In genomic region chr6:55443238-55444134, GRCh38 we compare ENCODE assay signal across 14 cellular contexts.
A peak's percentile ranks its signal among the peaks of the same experiment; 100 is the strongest.
DNase-seq lines count a peak whose midpoint lies in the region; ATAC-seq, FAIRE-seq and TF ChIP-seq lines count a peak whose summit lies in the region.
"Had no signal": no experiment of that assay in that cellular context is flagged by ENCODE, and none has a peak within 500 bp of the region (broad histone marks: within the 10 kb centered on the region; RNA-seq: fewer than 3 reads in every experiment).

No MANE protein-coding gene starts in this region.

- WGBS in pancreas, 2 donors: 39 to 45% methylated on average over 7 of the region's 7 CpGs

- H3K27me3 ChIP-seq in Panc1 (ENCODE audit: control insufficient read depth, insufficient read depth, low read length): no peaks in the 10 kb centered on the region
- no peaks in the 10 kb centered on the region for H3K27me3 ChIP-seq in pancreas

- CTCF ChIA-PET in Panc1 (lab: Charles Lee): interaction anchor here (0.6 to 0.7 kb wide), 2 partner anchors 408 to 498 kb away, joined by 4 to 8 read pairs; no protein-coding TSS in a partner anchor

- H3K36me3 ChIP-seq in Panc1 (ENCODE audit: control insufficient read depth, insufficient read depth, low read length) (no peaks in the 10 kb centered on the region), pancreas (no peaks in the 10 kb centered on the region)

- H3K27ac ChIP-seq in Panc1 (ENCODE audit: low read length): peak overlapping the region; percentile 83; the same call in 1 of the 2 replicates
- no peak overlapping the region for H3K27ac ChIP-seq in pancreas
- H3K27ac ChIP-seq: PC-9 had no signal

- FAIRE-seq in pancreas (lab: Jason Lieb, UNC) (peak; percentile 9), urothelium cell line (lab: Jason Lieb, UNC) (no peak)

- H3K4me3 ChIP-seq in Panc1 (ENCODE audit: low read depth in 2 of 2, low read length in 2 of 2): no peak overlapping the region
- no peak overlapping the region for H3K4me3 ChIP-seq in fibroblast of villous mesenchyme (ENCODE audit: low read depth, low read length)
- no peak overlapping the region for H3K4me3 ChIP-seq in pancreas
- H3K4me3 ChIP-seq: GM23338, PC-9 had no signal

- no peak for TF ChIP-seq CTCF in Panc1 (IDR thresholded peaks at IDR 0.05)
- no peak for TF ChIP-seq CTCF in fibroblast of villous mesenchyme (IDR thresholded peaks at IDR 0.05; ENCODE audit: insufficient read depth, low read depth, low read length)
- TF ChIP-seq CTCF in pancreas (IDR thresholded peaks at IDR 0.05): no peak

- H3K9me3 ChIP-seq in Panc1 (ENCODE audit: control insufficient read depth, insufficient read depth, low read depth, low read length): no peaks in the 10 kb centered on the region
- H3K9me3 ChIP-seq in pancreas: no peaks in the 10 kb centered on the region

- POLR2A ChIA-PET in Panc1 (lab: Charles Lee): no interaction called here

- intact Hi-C loops in Panc1 (cut with micrococcal nuclease; ENCODE audit: unreplicated experiment) (loop anchor here (2.0 to 10.0 kb wide), 5 partner anchors 163 to 851 kb away; no protein-coding TSS in a partner anchor), pancreas (cut with DNase I) (loop anchor here in 1 of 3 donors (10.0 kb wide), 2 partner anchors 441 to 511 kb away; no protein-coding TSS in a partner anchor)

- no TSS peak for BruUV-seq in Panc1 (replicated peaks; lab: Mats Ljungman, UMichigan)

- DNase-seq in DMS53 (lab: John Stamatoyannopoulos, UW) (peak; percentile 60), Panc1 (ENCODE audit: low read depth, low spot score) (no peak), fibroblast of villous mesenchyme (ENCODE audit: low read depth) (peak; percentile 3), pancreas (no peak), NCI-H345 (lab: John Stamatoyannopoulos, UW) (no peak), NCI-H446 treated with DMSO at 0.1 percent for 48 hours (lab: John Stamatoyannopoulos, UW) (no peak), urothelium cell line (ENCODE audit: low spot score) (no peak)
- DNase-seq: C1 segment of cervical spinal cord, NCI-H1417 treated with DMSO at 0.1 percent for 48 hours, NCI-H1930, NCI-H748 treated with DMSO at 0.1 percent for 48 hours, PC-9 had no signal

- in situ Hi-C loops in Panc1 (cut with HindIII; ENCODE audit: low pct_unique_long_range_greater_than_20kb, low sequenced_read_pairs): no loop called here

- H3K4me1 ChIP-seq in Panc1 (ENCODE audit: control insufficient read depth, insufficient read depth, low read length) (peaks cover 11% of the 10 kb centered on the region; the same call in 1 of the 2 replicates), pancreas (peaks cover 0 to 24% (median 20%) of the 10 kb centered on the region in 3 donors)

- ATAC-seq in Panc1 (no peak), pancreas (peak; percentile 71 to 82 (median 80)), GM19035 (IDR thresholded peaks at IDR 0.05; ENCODE audit: unreplicated experiment) (no peak)
- ATAC-seq: GM23338 had no signal

Comparison
In these comparisons a context has a peak if more than half of its experiments do, and no peak if none do; other contexts are left out.
1. DNase-seq: peak in DMS53 (single experiment) and fibroblast of villous mesenchyme (single experiment); none in Panc1 (single experiment), pancreas (0 of 6), NCI-H345 (single experiment), NCI-H446 treated with DMSO at 0.1 percent for 48 hours (single experiment) and urothelium cell line (single experiment).
2. ATAC-seq: peak in pancreas (4 of 4); none in Panc1 (single experiment) and GM19035 (single experiment).